Comparison of ENCODE assay signal across 10 cellular contexts in the genomic region with DNA sequence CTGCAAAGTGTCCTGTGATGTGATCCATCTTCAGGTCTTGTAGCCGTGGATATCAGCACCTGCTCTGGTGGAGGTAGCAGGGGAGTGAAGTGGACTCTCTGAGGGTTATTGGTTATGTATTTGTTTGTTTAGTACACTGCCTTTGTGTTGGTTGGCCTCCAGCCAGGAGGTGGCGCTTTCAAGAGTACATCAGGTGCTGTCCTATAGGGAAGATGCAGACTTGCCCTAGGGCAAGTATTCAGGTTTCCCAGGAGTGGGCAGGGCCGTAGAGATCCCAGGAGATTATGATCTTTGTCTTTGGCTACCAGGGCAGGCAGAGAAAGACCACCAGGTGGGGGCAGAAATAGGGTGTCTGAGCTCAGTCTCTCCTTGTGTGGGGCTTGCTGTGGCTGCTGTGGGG.
DNase-seq lines count a peak whose midpoint lies in the region; ATAC-seq and TF ChIP-seq lines count a peak whose summit lies in the region.
"Had no signal": no experiment of that assay in that cellular context is flagged by ENCODE, and none has a peak within 500 bp of the region (broad histone marks: within the 10 kb centered on the region; RNA-seq: fewer than 3 reads in every experiment).

No MANE protein-coding gene starts in this region.

- H4K20me1 ChIP-seq in OCI-LY3 (ENCODE audit: insufficient read depth, low read length) = no peaks in the 10 kb centered on the region

- H3K9me3 Mint-ChIP-seq in progenitor cell of endocrine pancreas (ENCODE audit: low read depth) (peaks cover 6% of the 10 kb centered on the region), natural killer cell (peaks cover 10 to 13% of the 10 kb centered on the region in 2 donors)

- H3K27ac Mint-ChIP-seq in progenitor cell of endocrine pancreas (no peak overlapping the region), natural killer cell (no peak overlapping the region)

- H3K4me3 Mint-ChIP-seq in progenitor cell of endocrine pancreas (ENCODE audit: low read depth) (no peak overlapping the region), natural killer cell (no peak overlapping the region)

- H3K4me2 ChIP-seq in OCI-LY3 (ENCODE audit: low read length) = no peak overlapping the region

- no peak overlapping the region for H2AFZ ChIP-seq in OCI-LY3 (ENCODE audit: low read depth, low read length)

- no peaks in the 10 kb centered on the region for H3K27me3 Mint-ChIP-seq in progenitor cell of endocrine pancreas
- H3K27me3 Mint-ChIP-seq in natural killer cell (ENCODE audit: low read depth in 2 of 2) = no peaks in the 10 kb centered on the region

- H3K36me3 ChIP-seq in OCI-LY3 (replicated peaks; ENCODE audit: low read depth, low read length) (no peaks in the 10 kb centered on the region), brain microvascular endothelial cell (replicated peaks) (no peaks in the 10 kb centered on the region)
- H3K36me3 ChIP-seq: Peyer's patch had no signal

- peak; percentile 20 for TF ChIP-seq CTCF in GM12865 (IDR thresholded peaks at IDR 0.05; ENCODE audit: insufficient read depth, low read depth, low read length, missing control alignments)
- peak; percentile 21 for TF ChIP-seq CTCF in OCI-LY3 (IDR thresholded peaks at IDR 0.05; ENCODE audit: low read depth, low read length)
- peak; percentile 22 for TF ChIP-seq CTCF in progenitor cell of endocrine pancreas (IDR thresholded peaks at IDR 0.05; ENCODE audit: unreplicated experiment)
- no peak for TF ChIP-seq CTCF in natural killer cell (IDR thresholded peaks at IDR 0.05)
- TF ChIP-seq CTCF in brain microvascular endothelial cell (IDR thresholded peaks at IDR 0.05; ENCODE audit: low read depth, low read length, missing control alignments) = no peak

- H3K27me3 ChIP-seq in OCI-LY3 (ENCODE audit: low read depth, low read length) = no peaks in the 10 kb centered on the region
- H3K27me3 ChIP-seq in brain microvascular endothelial cell (replicated peaks) = no peaks in the 10 kb centered on the region
- H3K27me3 ChIP-seq: Peyer's patch had no signal

- intact Hi-C loops in natural killer cell (cut with micrococcal nuclease) = no loop called here

- H3K27ac ChIP-seq in OCI-LY3 (ENCODE audit: low read length) (no peak overlapping the region), brain microvascular endothelial cell (no peak overlapping the region)
- H3K27ac ChIP-seq: Peyer's patch had no signal

- H3K4me1 ChIP-seq in OCI-LY3 (ENCODE audit: low read length) = no peaks in the 10 kb centered on the region
- H3K4me1 ChIP-seq: Peyer's patch had no signal

- DNase-seq in GM12865 (ENCODE audit: low read depth) (peak; percentile 26), NCI-H1105 (lab: John Stamatoyannopoulos, UW) (peak; percentile 11), progenitor cell of endocrine pancreas (ENCODE audit: low spot score, unreplicated experiment) (no peak), T1000 (lab: John Stamatoyannopoulos, UW) (no peak), natural killer cell (no peak), brain microvascular endothelial cell (no peak)
- DNase-seq: cortex of kidney, substantia nigra had no signal

- ATAC-seq in natural killer cell = no peak

- H3K36me3 Mint-ChIP-seq in progenitor cell of endocrine pancreas (ENCODE audit: insufficient read depth) = no peaks in the 10 kb centered on the region
- no peaks in the 10 kb centered on the region for H3K36me3 Mint-ChIP-seq in natural killer cell

- no peak overlapping the region for H3K9ac ChIP-seq in OCI-LY3 (ENCODE audit: low read length)

- in situ Hi-C loops in brain microvascular endothelial cell (cut with HindIII; ENCODE audit: low pct_ligation_motif_present, low sequenced_read_pairs) = no loop called here

- H3K4me3 ChIP-seq in GM12865 (ENCODE audit: low read depth, low read length) (no peak overlapping the region), OCI-LY3 (ENCODE audit: low read length) (no peak overlapping the region), brain microvascular endothelial cell (ENCODE audit: low read depth, low read length) (no peak overlapping the region)
- H3K4me3 ChIP-seq: Peyer's patch had no signal

- H3K79me2 ChIP-seq in OCI-LY3 (ENCODE audit: low read length) = no peaks in the 10 kb centered on the region

- no peaks in the 10 kb centered on the region for H3K9me3 ChIP-seq in OCI-LY3 (ENCODE audit: insufficient read depth, low read length)
- H3K9me3 ChIP-seq: Peyer's patch had no signal

- peaks cover 13% of the 10 kb centered on the region for H3K4me1 Mint-ChIP-seq in progenitor cell of endocrine pancreas (ENCODE audit: low read depth)
- H3K4me1 Mint-ChIP-seq in natural killer cell = no peaks in the 10 kb centered on the region

Comparison
In these comparisons a context has a peak if more than half of its experiments do, and no peak if none do; other contexts are left out.
1. DNase-seq: peak in GM12865 (single experiment) and NCI-H1105 (single experiment); none in progenitor cell of endocrine pancreas (single experiment), T1000 (single experiment), natural killer cell (single experiment) and brain microvascular endothelial cell (single experiment).
2. CTCF ChIP-seq: peak in GM12865 (single experiment), OCI-LY3 (single experiment) and progenitor cell of endocrine pancreas (single experiment); none in natural killer cell (single experiment) and brain microvascular endothelial cell (single experiment).